15 cellular contexts compared by ENCODE assay signal in the genomic region with DNA sequence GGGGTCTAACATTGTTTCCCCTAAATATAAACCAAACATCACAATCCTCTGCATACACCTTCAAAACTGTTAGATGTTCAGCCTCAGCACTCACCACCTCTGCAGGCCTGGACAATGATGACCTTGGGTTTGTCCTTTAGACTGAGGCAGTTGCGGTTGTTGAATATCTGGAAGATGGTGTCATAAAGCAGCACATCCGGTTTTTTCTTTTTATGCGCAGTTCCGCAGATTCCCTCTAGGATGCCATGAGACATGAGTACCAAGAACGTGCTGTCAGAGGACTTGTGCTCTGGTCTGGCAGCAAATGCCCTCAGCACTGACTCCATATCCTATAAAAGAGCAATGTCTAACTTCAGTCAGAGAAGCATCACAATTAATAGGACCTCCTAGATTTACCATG. TPM values are rescaled to one million over a fixed set of nuclear protein-coding genes. Genes with fewer than 3 reads are reported as not detected.
DNase-seq lines count a peak whose midpoint lies in the region; ATAC-seq and TF ChIP-seq lines count a peak whose summit lies in the region.
"Had no signal": no experiment of that assay in that cellular context is flagged by ENCODE, and none has a peak within 500 bp of the region (broad histone marks: within the 10 kb centered on the region; RNA-seq: fewer than 3 reads in every experiment).

No MANE protein-coding gene starts in this region.

- no peaks in the 10 kb centered on the region for H3F3A ChIP-seq in smooth muscle cell (ENCODE audit: low read depth)

- no peak overlapping the region for H3K9ac ChIP-seq in smooth muscle cell (ENCODE audit: low read depth)
- H3K9ac ChIP-seq: BLaER1 had no signal

- H3K79me2 ChIP-seq in smooth muscle cell (ENCODE audit: low read depth), result no peaks in the 10 kb centered on the region

- no peak for ATAC-seq in activated T-cell treated with anti-CD3 and anti-CD28 coated beads, Interleukin-2, amount 50 U/mL, for 4 hours
- ATAC-seq in HG03135 (IDR thresholded peaks at IDR 0.05; ENCODE audit: unreplicated experiment), result no peak

- TF ChIP-seq CTCF in choroid plexus epithelial cell (conservative IDR thresholded peaks at IDR 0.05; ENCODE audit: low read depth, low read length) (peak; percentile 31), smooth muscle cell (IDR thresholded peaks at IDR 0.05; ENCODE audit: borderline replicate concordance, insufficient read depth, poor library complexity, severe bottlenecking) (peak; percentile 5)

- H3K4me3 ChIP-seq in choroid plexus epithelial cell (ENCODE audit: low read depth, low read length) (no peak overlapping the region), smooth muscle cell (no peak overlapping the region)
- H3K4me3 ChIP-seq: BLaER1, dorsolateral prefrontal cortex, stomach had no signal

- 88% methylated on average over 5 of the region's 5 CpGs for WGBS in smooth muscle cell (ENCODE audit: low lambda C conversion rate)

- H3K27me3 ChIP-seq in smooth muscle cell (ENCODE audit: low read depth), result no peaks in the 10 kb centered on the region
- H3K27me3 ChIP-seq: BLaER1, dorsolateral prefrontal cortex, stomach had no signal

- no peaks in the 10 kb centered on the region for H3K4me1 ChIP-seq in smooth muscle cell (ENCODE audit: low read depth)
- H3K4me1 ChIP-seq: BLaER1, stomach had no signal

- H3K36me3 ChIP-seq in smooth muscle cell (ENCODE audit: low read depth), result no peaks in the 10 kb centered on the region
- H3K36me3 ChIP-seq: BLaER1, stomach had no signal

- H4K20me1 ChIP-seq in smooth muscle cell (ENCODE audit: low read depth), result no peaks in the 10 kb centered on the region
- H4K20me1 ChIP-seq: BLaER1 had no signal

- peaks cover 9% of the 10 kb centered on the region for H3K4me1 Mint-ChIP-seq in activated T-cell treated with anti-CD3 and anti-CD28 coated beads, Interleukin-2, amount 50 U/mL, for 4 hours (ENCODE audit: low read depth)

- no peak overlapping the region for H3K27ac ChIP-seq in smooth muscle cell (ENCODE audit: low read depth)
- H3K27ac ChIP-seq: BLaER1, dorsolateral prefrontal cortex, stomach had no signal

- no peaks in the 10 kb centered on the region for H3K9me3 ChIP-seq in smooth muscle cell (replicated peaks; ENCODE audit: low read depth)
- H3K9me3 ChIP-seq: BLaER1, stomach had no signal

- H3K36me3 Mint-ChIP-seq in activated T-cell treated with anti-CD3 and anti-CD28 coated beads, Interleukin-2, amount 50 U/mL, for 4 hours (ENCODE audit: insufficient read depth), result no peaks in the 10 kb centered on the region
- H3K36me3 Mint-ChIP-seq: activated naive CD4-positive, alpha-beta T cell treated with anti-CD3 and anti-CD28 coated beads, Interleukin-2, amount 10 ng/mL, durations not matched to agents 7 days and 5 days had no signal

- no peaks in the 10 kb centered on the region for H3K27me3 Mint-ChIP-seq in activated T-cell treated with anti-CD3 and anti-CD28 coated beads, Interleukin-2, amount 50 U/mL, for 4 hours (ENCODE audit: low read depth)
- H3K27me3 Mint-ChIP-seq: activated B cell treated with CpG ODN at 0.5 μM for 24 hours; activated naive CD4-positive, alpha-beta T cell treated with anti-CD3 and anti-CD28 coated beads, Interleukin-2, amount 10 ng/mL, durations not matched to agents 7 days and 5 days had no signal

- peak; percentile 22 to 27 for DNase-seq in activated T-cell treated with anti-CD3 and anti-CD28 coated beads, Interleukin-2, amount 50 U/mL, for 48 hours
- no peak for DNase-seq in activated T-cell treated with anti-CD3 and anti-CD28 coated beads, Interleukin-2, amount 50 U/mL, for 4 hours
- DNase-seq in HT1080 (ENCODE audit: low read depth) (peak; percentile 42), choroid plexus epithelial cell (ENCODE audit: low read depth) (peak; percentile 26), smooth muscle cell (lab: John Stamatoyannopoulos, UW; ENCODE audit: unreplicated experiment) (no peak), NCI-H1417 (lab: John Stamatoyannopoulos, UW) (no peak), NCI-H446 treated with DMSO at 0.1 percent for 48 hours (lab: John Stamatoyannopoulos, UW) (no peak)
- DNase-seq: activated B cell treated with CpG ODN at 0.5 μM for 24 hours, NCI-H1436, nephron progenitor cell had no signal

- no peak overlapping the region for H3K4me2 ChIP-seq in smooth muscle cell
- H3K4me2 ChIP-seq: BLaER1 had no signal

- H3K9me3 Mint-ChIP-seq in activated T-cell treated with anti-CD3 and anti-CD28 coated beads, Interleukin-2, amount 50 U/mL, for 4 hours, result no peaks in the 10 kb centered on the region
- H3K9me3 Mint-ChIP-seq: activated B cell treated with CpG ODN at 0.5 μM for 24 hours; activated naive CD4-positive, alpha-beta T cell treated with anti-CD3 and anti-CD28 coated beads, Interleukin-2, amount 10 ng/mL, durations not matched to agents 7 days and 5 days; nephron progenitor cell had no signal

- no peak overlapping the region for H3K4me3 Mint-ChIP-seq in activated T-cell treated with anti-CD3 and anti-CD28 coated beads, Interleukin-2, amount 50 U/mL, for 4 hours
- H3K4me3 Mint-ChIP-seq: activated B cell treated with CpG ODN at 0.5 μM for 24 hours; activated naive CD4-positive, alpha-beta T cell treated with anti-CD3 and anti-CD28 coated beads, Interleukin-2, amount 10 ng/mL, durations not matched to agents 7 days and 5 days; nephron progenitor cell had no signal

- H2AFZ ChIP-seq in smooth muscle cell (ENCODE audit: low read depth), result no peak overlapping the region

RNA-seq across cellular contexts. Expression of gene CASP5, which starts 22.8 kb away (rescaled TPM):
- not detected for total RNA-seq in activated T-cell treated with anti-CD3 and anti-CD28 coated beads, Interleukin-2, amount 50 U/mL, for 4 hours
- total RNA-seq in HT1080 (2014; rRNA removed; shearing (Covaris generic)), result not detected in 2 replicates
- polyA plus RNA-seq in HT1080 (2015; cell fraction: cytosol; rRNA removed), result not detected in 2 replicates
- not detected in 2 replicates for polyA plus RNA-seq in HT1080 (2015; cell fraction: nucleus; rRNA removed)
- total RNA-seq in smooth muscle cell, result not detected in 2 replicates
- polyA plus RNA-seq in smooth muscle cell, result not detected in 2 replicates
- total RNA-seq: activated B cell treated with CpG ODN at 0.5 μM for 24 hours had no signal

RNA-seq across cellular contexts. Expression of gene CASP4, which starts 31.8 kb away (rescaled TPM):
- total RNA-seq in activated T-cell treated with anti-CD3 and anti-CD28 coated beads, Interleukin-2, amount 50 U/mL, for 4 hours, result 10 to 100 TPM; 46.0 to 64.1 (median 59.1) TPM
- 55.0 and 60.6 TPM in 2 replicates for total RNA-seq in HT1080 (2014; rRNA removed; shearing (Covaris generic))
- polyA plus RNA-seq in HT1080 (2015; cell fraction: cytosol; rRNA removed), result 66.5 and 78.2 TPM in 2 replicates
- polyA plus RNA-seq in HT1080 (2015; cell fraction: nucleus; rRNA removed), result 55.8 and 56.9 TPM in 2 replicates
- 28.0 and 36.3 TPM in 2 replicates for total RNA-seq in smooth muscle cell
- polyA plus RNA-seq in smooth muscle cell, result 8.8 and 12.4 TPM in 2 replicates

RNA-seq across cellular contexts. Expression of gene CASP1, which starts 34.8 kb away (rescaled TPM):
- total RNA-seq in activated T-cell treated with anti-CD3 and anti-CD28 coated beads, Interleukin-2, amount 50 U/mL, for 4 hours, result 10 to 100 TPM; 11.5 to 19.0 (median 13.7) TPM
- total RNA-seq in HT1080 (2014; rRNA removed; shearing (Covaris generic)), result 10.1 and 10.6 TPM in 2 replicates
- 3.2 and 3.7 TPM in 2 replicates for polyA plus RNA-seq in HT1080 (2015; cell fraction: cytosol; rRNA removed)
- 2.4 and 6.2 TPM in 2 replicates for polyA plus RNA-seq in HT1080 (2015; cell fraction: nucleus; rRNA removed)
- 0.90 TPM in 1 of 2 replicates, not detected in the other for total RNA-seq in smooth muscle cell
- polyA plus RNA-seq in smooth muscle cell, result 1.2 TPM in 1 of 2 replicates, not detected in the other

RNA-seq across cellular contexts. Expression of gene CARD16, which starts 45.0 kb away (rescaled TPM):
- 1 to 10 TPM; 2.7 to 4.7 (median 4.3) TPM for total RNA-seq in activated T-cell treated with anti-CD3 and anti-CD28 coated beads, Interleukin-2, amount 50 U/mL, for 4 hours
- total RNA-seq in HT1080 (2014; rRNA removed; shearing (Covaris generic)), result 3.3 and 4.5 TPM in 2 replicates
- polyA plus RNA-seq in HT1080 (2015; cell fraction: cytosol; rRNA removed), result 2.2 and 2.3 TPM in 2 replicates
- polyA plus RNA-seq in HT1080 (2015; cell fraction: nucleus; rRNA removed), result 1.7 and 3.7 TPM in 2 replicates
- 1.3 and 3.7 TPM in 2 replicates for total RNA-seq in smooth muscle cell
- polyA plus RNA-seq in smooth muscle cell, result 5.5 and 12.7 TPM in 2 replicates

Comparison
In these comparisons a context has a peak if more than half of its experiments do, and no peak if none do; other contexts are left out.
1. DNase-seq: peak in activated T-cell treated with anti-CD3 and anti-CD28 coated beads, Interleukin-2, amount 50 U/mL, for 48 hours (2 of 2), HT1080 (single experiment) and choroid plexus epithelial cell (single experiment); none in activated T-cell treated with anti-CD3 and anti-CD28 coated beads, Interleukin-2, amount 50 U/mL, for 4 hours (single experiment), smooth muscle cell (single experiment), NCI-H1417 (0 of 3) and NCI-H446 treated with DMSO at 0.1 percent for 48 hours (single experiment).